1 cellular context compared by ENCODE assay signal in genomic region chr2:8126783-8127182, GRCh38.
A peak's percentile ranks its signal among the peaks of the same experiment; 100 is the strongest.
TF ChIP-seq lines count a peak whose summit lies in the region.

No MANE protein-coding gene starts in this region.

TF ChIP-seq in HepG2, 621 proteins besides CTCF, POLR2A, EP300 and RAD21 (continued from another document and continues in another):
- TF ChIP-seq, protein P1, sequence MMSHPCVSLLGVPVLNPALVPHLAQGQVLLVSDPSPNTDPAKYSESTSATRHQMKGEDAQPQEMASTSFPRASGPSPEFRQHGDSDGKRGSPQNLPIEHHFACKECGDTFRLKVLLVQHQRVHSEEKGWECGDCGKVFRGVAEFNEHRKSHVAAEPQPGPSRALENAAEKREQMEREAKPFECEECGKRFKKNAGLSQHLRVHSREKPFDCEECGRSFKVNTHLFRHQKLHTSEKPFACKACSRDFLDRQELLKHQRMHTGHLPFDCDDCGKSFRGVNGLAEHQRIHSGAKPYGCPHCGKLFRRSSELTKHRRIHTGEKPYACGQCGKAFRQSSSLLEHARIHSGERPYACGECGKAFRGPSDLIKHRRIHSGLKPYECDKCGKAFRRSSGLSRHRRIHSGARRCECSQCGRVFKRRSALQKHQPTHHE (CRISPR knock-in tag; IDR thresholded peaks at IDR 0.05; ENCODE audit: borderline replicate concordance) = no peak
- TF ChIP-seq ZNF737 (CRISPR knock-in tag; IDR thresholded peaks at IDR 0.05; ENCODE audit: borderline replicate concordance) (no peak), ELF4 (CRISPR knock-in tag; IDR thresholded peaks at IDR 0.05; ENCODE audit: borderline replicate concordance) (no peak; the same call in 1 of the 2 replicates), NR2F1 (CRISPR knock-in tag; IDR thresholded peaks at IDR 0.05) (no peak), ZNF484 (CRISPR knock-in tag; IDR thresholded peaks at IDR 0.05; ENCODE audit: borderline replicate concordance, low read depth) (no peak), ZNF510 (CRISPR knock-in tag; IDR thresholded peaks at IDR 0.05; ENCODE audit: low read depth) (no peak), KAT7 (CRISPR knock-in tag; IDR thresholded peaks at IDR 0.05; ENCODE audit: borderline replicate concordance) (no peak), ZNF274 (CRISPR knock-in tag; IDR thresholded peaks at IDR 0.05) (peak; percentile 35; the same call in 1 of the 2 replicates), FOXA3 (CRISPR knock-in tag; IDR thresholded peaks at IDR 0.05) (peak; percentile 60; the same call in 1 of the 2 replicates), YEATS4 (CRISPR knock-in tag; IDR thresholded peaks at IDR 0.05; ENCODE audit: borderline replicate concordance) (no peak), SNAPC5 (CRISPR knock-in tag; IDR thresholded peaks at IDR 0.05; ENCODE audit: borderline replicate concordance) (no peak), ZNF33A (CRISPR knock-in tag; IDR thresholded peaks at IDR 0.05; ENCODE audit: borderline replicate concordance) (0 out of 2 replicates have a peak, but pooled peaks have one; percentile 11), HNRNPH1 (optimal IDR thresholded peaks at IDR 0.05; ENCODE audit: low read depth, low read length) (no peak), GABPA (IDR thresholded peaks at IDR 0.05; ENCODE audit: low read depth, low read length) (no peak), GABPA (CRISPR knock-in tag; IDR thresholded peaks at IDR 0.05; ENCODE audit: low read depth) (no peak), ZNF766 (CRISPR knock-in tag; IDR thresholded peaks at IDR 0.05; ENCODE audit: borderline replicate concordance) (no peak), CBX5 (CRISPR knock-in tag; IDR thresholded peaks at IDR 0.05; ENCODE audit: borderline replicate concordance) (0 out of 2 replicates have a peak, but pooled peaks have one; percentile 21), PAF1 (CRISPR knock-in tag; IDR thresholded peaks at IDR 0.05) (no peak), ZNF224 (CRISPR knock-in tag; IDR thresholded peaks at IDR 0.05) (0 out of 2 replicates have a peak, but pooled peaks have one; percentile 26), KIAA2018 (CRISPR knock-in tag; IDR thresholded peaks at IDR 0.05; ENCODE audit: borderline replicate concordance) (no peak), HBP1 (CRISPR knock-in tag; IDR thresholded peaks at IDR 0.05; ENCODE audit: low read depth) (peak; percentile 67; the same call in 1 of the 2 replicates), ZNF770 (CRISPR knock-in tag; IDR thresholded peaks at IDR 0.05) (no peak), JDP2 (CRISPR knock-in tag; IDR thresholded peaks at IDR 0.05; ENCODE audit: borderline replicate concordance) (no peak), SKI (IDR thresholded peaks at IDR 0.05; ENCODE audit: partially characterized antibody) (peak; percentile 80), RCOR2 (CRISPR knock-in tag; IDR thresholded peaks at IDR 0.05) (peak; percentile 62; the same call in 1 of the 2 replicates), FLYWCH1 (CRISPR knock-in tag; IDR thresholded peaks at IDR 0.05) (no peak), MIXL1 (CRISPR knock-in tag; IDR thresholded peaks at IDR 0.05) (peak; percentile 89), SIX4 (CRISPR knock-in tag; IDR thresholded peaks at IDR 0.05) (0 out of 2 replicates have a peak, but pooled peaks have one; percentile 14), ZNF772 (CRISPR knock-in tag; IDR thresholded peaks at IDR 0.05) (peak; percentile 35; the same call in 1 of the 2 replicates), ZEB1 (IDR thresholded peaks at IDR 0.05; ENCODE audit: insufficient replicate concordance, low read depth) (no peak)
- TF ChIP-seq, protein P2, sequence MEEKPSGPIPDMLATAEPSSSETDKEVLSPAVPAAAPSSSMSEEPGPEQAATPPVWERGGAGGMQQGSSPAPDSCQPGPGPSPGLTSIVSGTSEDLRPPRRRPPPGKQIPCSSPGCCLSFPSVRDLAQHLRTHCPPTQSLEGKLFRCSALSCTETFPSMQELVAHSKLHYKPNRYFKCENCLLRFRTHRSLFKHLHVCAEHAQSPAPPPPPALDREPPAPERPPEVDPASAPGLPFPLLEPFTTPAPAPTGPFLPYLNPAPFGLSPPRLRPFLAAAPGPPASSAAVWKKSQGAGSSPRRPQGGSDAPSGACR (CRISPR knock-in tag; IDR thresholded peaks at IDR 0.05) = no peak
- TF ChIP-seq, protein P3, sequence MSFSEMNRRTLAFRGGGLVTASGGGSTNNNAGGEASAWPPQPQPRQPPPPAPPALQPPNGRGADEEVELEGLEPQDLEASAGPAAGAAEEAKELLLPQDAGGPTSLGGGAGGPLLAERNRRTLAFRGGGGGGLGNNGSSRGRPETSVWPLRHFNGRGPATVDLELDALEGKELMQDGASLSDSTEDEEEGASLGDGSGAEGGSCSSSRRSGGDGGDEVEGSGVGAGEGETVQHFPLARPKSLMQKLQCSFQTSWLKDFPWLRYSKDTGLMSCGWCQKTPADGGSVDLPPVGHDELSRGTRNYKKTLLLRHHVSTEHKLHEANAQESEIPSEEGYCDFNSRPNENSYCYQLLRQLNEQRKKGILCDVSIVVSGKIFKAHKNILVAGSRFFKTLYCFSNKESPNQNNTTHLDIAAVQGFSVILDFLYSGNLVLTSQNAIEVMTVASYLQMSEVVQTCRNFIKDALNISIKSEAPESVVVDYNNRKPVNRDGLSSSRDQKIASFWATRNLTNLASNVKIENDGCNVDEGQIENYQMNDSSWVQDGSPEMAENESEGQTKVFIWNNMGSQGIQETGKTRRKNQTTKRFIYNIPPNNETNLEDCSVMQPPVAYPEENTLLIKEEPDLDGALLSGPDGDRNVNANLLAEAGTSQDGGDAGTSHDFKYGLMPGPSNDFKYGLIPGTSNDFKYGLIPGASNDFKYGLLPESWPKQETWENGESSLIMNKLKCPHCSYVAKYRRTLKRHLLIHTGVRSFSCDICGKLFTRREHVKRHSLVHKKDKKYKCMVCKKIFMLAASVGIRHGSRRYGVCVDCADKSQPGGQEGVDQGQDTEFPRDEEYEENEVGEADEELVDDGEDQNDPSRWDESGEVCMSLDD (CRISPR knock-in tag; IDR thresholded peaks at IDR 0.05; ENCODE audit: borderline replicate concordance) = no peak; the same call in 1 of the 2 replicates
- TF ChIP-seq, protein P4, sequence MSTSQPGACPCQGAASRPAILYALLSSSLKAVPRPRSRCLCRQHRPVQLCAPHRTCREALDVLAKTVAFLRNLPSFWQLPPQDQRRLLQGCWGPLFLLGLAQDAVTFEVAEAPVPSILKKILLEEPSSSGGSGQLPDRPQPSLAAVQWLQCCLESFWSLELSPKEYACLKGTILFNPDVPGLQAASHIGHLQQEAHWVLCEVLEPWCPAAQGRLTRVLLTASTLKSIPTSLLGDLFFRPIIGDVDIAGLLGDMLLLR (CRISPR knock-in tag; IDR thresholded peaks at IDR 0.05) = peak; percentile 47; the same call in 1 of the 2 replicates
- TF ChIP-seq, protein P5, sequence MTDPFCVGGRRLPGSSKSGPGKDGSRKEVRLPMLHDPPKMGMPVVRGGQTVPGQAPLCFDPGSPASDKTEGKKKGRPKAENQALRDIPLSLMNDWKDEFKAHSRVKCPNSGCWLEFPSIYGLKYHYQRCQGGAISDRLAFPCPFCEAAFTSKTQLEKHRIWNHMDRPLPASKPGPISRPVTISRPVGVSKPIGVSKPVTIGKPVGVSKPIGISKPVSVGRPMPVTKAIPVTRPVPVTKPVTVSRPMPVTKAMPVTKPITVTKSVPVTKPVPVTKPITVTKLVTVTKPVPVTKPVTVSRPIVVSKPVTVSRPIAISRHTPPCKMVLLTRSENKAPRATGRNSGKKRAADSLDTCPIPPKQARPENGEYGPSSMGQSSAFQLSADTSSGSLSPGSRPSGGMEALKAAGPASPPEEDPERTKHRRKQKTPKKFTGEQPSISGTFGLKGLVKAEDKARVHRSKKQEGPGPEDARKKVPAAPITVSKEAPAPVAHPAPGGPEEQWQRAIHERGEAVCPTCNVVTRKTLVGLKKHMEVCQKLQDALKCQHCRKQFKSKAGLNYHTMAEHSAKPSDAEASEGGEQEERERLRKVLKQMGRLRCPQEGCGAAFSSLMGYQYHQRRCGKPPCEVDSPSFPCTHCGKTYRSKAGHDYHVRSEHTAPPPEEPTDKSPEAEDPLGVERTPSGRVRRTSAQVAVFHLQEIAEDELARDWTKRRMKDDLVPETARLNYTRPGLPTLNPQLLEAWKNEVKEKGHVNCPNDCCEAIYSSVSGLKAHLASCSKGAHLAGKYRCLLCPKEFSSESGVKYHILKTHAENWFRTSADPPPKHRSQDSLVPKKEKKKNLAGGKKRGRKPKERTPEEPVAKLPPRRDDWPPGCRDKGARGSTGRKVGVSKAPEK (CRISPR knock-in tag; IDR thresholded peaks at IDR 0.05; ENCODE audit: borderline replicate concordance) = no peak
- TF ChIP-seq, protein P6, sequence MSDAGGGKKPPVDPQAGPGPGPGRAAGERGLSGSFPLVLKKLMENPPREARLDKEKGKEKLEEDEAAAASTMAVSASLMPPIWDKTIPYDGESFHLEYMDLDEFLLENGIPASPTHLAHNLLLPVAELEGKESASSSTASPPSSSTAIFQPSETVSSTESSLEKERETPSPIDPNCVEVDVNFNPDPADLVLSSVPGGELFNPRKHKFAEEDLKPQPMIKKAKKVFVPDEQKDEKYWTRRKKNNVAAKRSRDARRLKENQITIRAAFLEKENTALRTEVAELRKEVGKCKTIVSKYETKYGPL (CRISPR knock-in tag; IDR thresholded peaks at IDR 0.05) = no peak
